In genomic region chr9:103789686-103790085, GRCh38 we compare ENCODE assay signal across 9 cellular contexts.
DNase-seq lines count a peak whose midpoint lies in the region; ATAC-seq and TF ChIP-seq lines count a peak whose summit lies in the region.
"Had no signal": no experiment of that assay in that cellular context is flagged by ENCODE, and none has a peak within 500 bp of the region (broad histone marks: within the 10 kb centered on the region; RNA-seq: fewer than 3 reads in every experiment).

No MANE protein-coding gene starts in this region.

- POLR2A ChIA-PET in activated CD4-positive, alpha-beta memory T cell treated with anti-CD3 and anti-CD28 coated beads for 36 hours (lab: Charles Lee) = no interaction called here
- POLR2A ChIA-PET in activated CD4-positive, alpha-beta memory T cell treated with anti-CD3 and anti-CD28 coated beads, Interleukin-2, amount 10 ng/mL, durations not matched to agents 7 days and 5 days (lab: Charles Lee) = no interaction called here

- intact Hi-C loops in activated CD4-positive, alpha-beta T cell treated with anti-CD3 and anti-CD28 coated beads, Interleukin-2, amount 10 ng/mL, durations not matched to agents 24 days and 14 days (cut with micrococcal nuclease) = loop anchor here (10.0 kb wide), 1 partner anchor 955 kb away; the partner anchor contains the start of gene NIPSNAP3A
- intact Hi-C loops in activated CD4-positive, alpha-beta memory T cell treated with anti-CD3 and anti-CD28 coated beads for 36 hours (cut with micrococcal nuclease) = loop anchor here (1.0 to 10.0 kb wide), 4 partner anchors 9 to 1755 kb away; partner anchors contain the start of gene NIPSNAP3A

- H3K27me3 ChIP-seq in brain microvascular endothelial cell (replicated peaks) = no peaks in the 10 kb centered on the region

- H3K9me3 Mint-ChIP-seq in activated CD4-positive, alpha-beta T cell treated with anti-CD3 and anti-CD28 coated beads, Interleukin-2, amount 10 ng/mL, durations not matched to agents 24 days and 14 days = no peaks in the 10 kb centered on the region
- peaks cover 2% of the 10 kb centered on the region for H3K9me3 Mint-ChIP-seq in activated CD4-positive, alpha-beta memory T cell treated with anti-CD3 and anti-CD28 coated beads for 36 hours
- H3K9me3 Mint-ChIP-seq in activated CD4-positive, alpha-beta memory T cell treated with anti-CD3 and anti-CD28 coated beads, Interleukin-2, amount 10 ng/mL, durations not matched to agents 7 days and 5 days = no peaks in the 10 kb centered on the region

- H3K4me3 ChIP-seq in GM12864 (ENCODE audit: low read depth, low read length) (no peak overlapping the region), brain microvascular endothelial cell (ENCODE audit: low read depth, low read length) (no peak overlapping the region)
- H3K4me3 ChIP-seq: K562 had no signal

- H3K4me3 Mint-ChIP-seq in activated CD4-positive, alpha-beta T cell treated with anti-CD3 and anti-CD28 coated beads, Interleukin-2, amount 10 ng/mL, durations not matched to agents 24 days and 14 days = no peak overlapping the region
- no peak overlapping the region for H3K4me3 Mint-ChIP-seq in activated CD4-positive, alpha-beta memory T cell treated with anti-CD3 and anti-CD28 coated beads for 36 hours
- no peak overlapping the region for H3K4me3 Mint-ChIP-seq in activated CD4-positive, alpha-beta memory T cell treated with anti-CD3 and anti-CD28 coated beads, Interleukin-2, amount 10 ng/mL, durations not matched to agents 7 days and 5 days

- H3K27ac ChIP-seq in brain microvascular endothelial cell = no peak overlapping the region

- no peaks in the 10 kb centered on the region for H3K27me3 Mint-ChIP-seq in activated CD4-positive, alpha-beta T cell treated with anti-CD3 and anti-CD28 coated beads, Interleukin-2, amount 10 ng/mL, durations not matched to agents 24 days and 14 days
- H3K27me3 Mint-ChIP-seq in activated CD4-positive, alpha-beta memory T cell treated with anti-CD3 and anti-CD28 coated beads for 36 hours = no peaks in the 10 kb centered on the region
- peaks cover 2% of the 10 kb centered on the region for H3K27me3 Mint-ChIP-seq in activated CD4-positive, alpha-beta memory T cell treated with anti-CD3 and anti-CD28 coated beads, Interleukin-2, amount 10 ng/mL, durations not matched to agents 7 days and 5 days

- in situ Hi-C loops in brain microvascular endothelial cell (cut with HindIII; ENCODE audit: low pct_ligation_motif_present, low sequenced_read_pairs) = no loop called here

- peak; percentile 44 for TF ChIP-seq CTCF in GM12864 (IDR thresholded peaks at IDR 0.05; ENCODE audit: low read depth, low read length, missing control alignments)
- peak; percentile 60 for TF ChIP-seq CTCF in brain microvascular endothelial cell (IDR thresholded peaks at IDR 0.05; ENCODE audit: low read depth, low read length, missing control alignments)

- no peak overlapping the region for H3K27ac Mint-ChIP-seq in activated CD4-positive, alpha-beta T cell treated with anti-CD3 and anti-CD28 coated beads, Interleukin-2, amount 10 ng/mL, durations not matched to agents 24 days and 14 days
- H3K27ac Mint-ChIP-seq in activated CD4-positive, alpha-beta memory T cell treated with anti-CD3 and anti-CD28 coated beads for 36 hours = no peak overlapping the region
- no peak overlapping the region for H3K27ac Mint-ChIP-seq in activated CD4-positive, alpha-beta memory T cell treated with anti-CD3 and anti-CD28 coated beads, Interleukin-2, amount 10 ng/mL, durations not matched to agents 7 days and 5 days

- peak; percentile 0 for DNase-seq in GM12864 (ENCODE audit: low read depth)
- no peak for DNase-seq in brain microvascular endothelial cell
- no peak for DNase-seq in activated CD4-positive, alpha-beta T cell treated with anti-CD3 and anti-CD28 coated beads, Interleukin-2, amount 10 ng/mL, durations not matched to agents 24 days and 14 days
- no peak for DNase-seq in activated CD4-positive, alpha-beta memory T cell treated with anti-CD3 and anti-CD28 coated beads for 36 hours
- DNase-seq in activated CD4-positive, alpha-beta memory T cell treated with anti-CD3 and anti-CD28 coated beads, Interleukin-2, amount 10 ng/mL, durations not matched to agents 7 days and 5 days = no peak
- DNase-seq in kidney glomerular epithelial cell (lab: John Stamatoyannopoulos, UW) = no peak

- H3K4me1 Mint-ChIP-seq in activated CD4-positive, alpha-beta T cell treated with anti-CD3 and anti-CD28 coated beads, Interleukin-2, amount 10 ng/mL, durations not matched to agents 24 days and 14 days = no peaks in the 10 kb centered on the region
- H3K4me1 Mint-ChIP-seq in activated CD4-positive, alpha-beta memory T cell treated with anti-CD3 and anti-CD28 coated beads for 36 hours (ENCODE audit: low read depth) = peaks cover 4% of the 10 kb centered on the region
- H3K4me1 Mint-ChIP-seq in activated CD4-positive, alpha-beta memory T cell treated with anti-CD3 and anti-CD28 coated beads, Interleukin-2, amount 10 ng/mL, durations not matched to agents 7 days and 5 days = no peaks in the 10 kb centered on the region

- ATAC-seq in GM21360 (IDR thresholded peaks at IDR 0.05; ENCODE audit: unreplicated experiment) (peak; percentile 98), HG03457 (IDR thresholded peaks at IDR 0.05; ENCODE audit: unreplicated experiment) (peak; percentile 83)
- ATAC-seq: K562 had no signal

- H3K36me3 ChIP-seq in brain microvascular endothelial cell (replicated peaks) = no peaks in the 10 kb centered on the region

- CTCF ChIA-PET in activated CD4-positive, alpha-beta memory T cell treated with anti-CD3 and anti-CD28 coated beads for 36 hours (lab: Charles Lee) = no interaction called here
- CTCF ChIA-PET in activated CD4-positive, alpha-beta memory T cell treated with anti-CD3 and anti-CD28 coated beads, Interleukin-2, amount 10 ng/mL, durations not matched to agents 7 days and 5 days (lab: Charles Lee) = interaction anchor here (0.7 kb wide), 1 partner anchor 13 kb away, joined by 3 read pairs; no protein-coding TSS in a partner anchor

- H3K36me3 Mint-ChIP-seq in activated CD4-positive, alpha-beta T cell treated with anti-CD3 and anti-CD28 coated beads, Interleukin-2, amount 10 ng/mL, durations not matched to agents 24 days and 14 days (ENCODE audit: low read depth) = no peaks in the 10 kb centered on the region
- no peaks in the 10 kb centered on the region for H3K36me3 Mint-ChIP-seq in activated CD4-positive, alpha-beta memory T cell treated with anti-CD3 and anti-CD28 coated beads for 36 hours
- H3K36me3 Mint-ChIP-seq in activated CD4-positive, alpha-beta memory T cell treated with anti-CD3 and anti-CD28 coated beads, Interleukin-2, amount 10 ng/mL, durations not matched to agents 7 days and 5 days (ENCODE audit: low read depth) = no peaks in the 10 kb centered on the region
